In the genomic region with DNA sequence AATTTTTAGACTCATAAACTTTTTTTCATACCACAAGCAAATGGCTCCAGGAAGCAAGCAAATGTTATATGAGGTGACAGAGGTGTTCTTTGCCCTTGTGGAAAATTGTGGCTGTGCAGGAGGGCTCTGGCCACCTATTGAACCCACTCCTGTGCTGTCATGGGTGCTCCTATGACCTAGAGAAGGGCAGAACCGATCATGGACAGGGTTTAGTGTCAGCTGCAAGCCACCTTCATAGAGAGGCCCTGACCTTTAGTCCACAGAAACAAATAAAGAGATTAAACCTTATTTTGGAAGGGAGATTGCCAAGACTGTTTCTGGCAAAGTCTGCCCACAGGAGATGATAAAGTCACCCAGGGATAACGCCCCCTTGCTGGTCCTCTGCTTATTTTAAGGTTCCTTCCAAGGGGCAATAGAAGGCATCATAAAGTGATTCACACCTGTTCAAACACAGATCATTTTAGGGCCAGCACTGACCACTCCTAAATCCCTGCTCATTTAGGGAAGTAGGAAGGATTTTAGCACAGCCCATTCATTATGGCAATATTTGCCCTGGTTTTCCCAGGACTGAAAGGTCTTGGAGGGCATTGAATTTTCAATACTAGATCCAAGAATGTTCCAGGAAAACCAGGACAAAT, we compare ENCODE assay signal across 20 cellular contexts. TPM values are rescaled to one million over a fixed set of nuclear protein-coding genes. Genes with fewer than 3 reads are reported as not detected.
DNase-seq lines count a peak whose midpoint lies in the region; ATAC-seq and TF ChIP-seq lines count a peak whose summit lies in the region.
"Had no signal": no experiment of that assay in that cellular context is flagged by ENCODE, and none has a peak within 500 bp of the region (broad histone marks: within the 10 kb centered on the region; RNA-seq: fewer than 3 reads in every experiment).

No MANE protein-coding gene starts in this region.

- H3K4me1 Mint-ChIP-seq in activated CD8-positive, alpha-beta memory T cell treated with anti-CD3 and anti-CD28 coated beads, Interleukin-2, amount 10 ng/mL, durations not matched to agents 7 days and 5 days: peaks cover 33% of the 10 kb centered on the region
- H3K4me1 Mint-ChIP-seq in WTC11: peaks cover 13% of the 10 kb centered on the region

- H3K4me1 ChIP-seq in MM.1S (ENCODE audit: low read length) (peaks cover 12% of the 10 kb centered on the region), mucosa of rectum (ENCODE audit: control insufficient read depth in 2 of 2, insufficient read depth in 2 of 2, low read length in 2 of 2) (peaks cover 18 to 26% of the 10 kb centered on the region in 2 donors)

- H3K9ac ChIP-seq in MM.1S (ENCODE audit: low read length) (no peak overlapping the region), mucosa of rectum (ENCODE audit: low read depth in 1 of 2, low read length in 2 of 2) (no peak overlapping the region)

- H3K9me3 Mint-ChIP-seq in activated CD8-positive, alpha-beta memory T cell treated with anti-CD3 and anti-CD28 coated beads, Interleukin-2, amount 10 ng/mL, durations not matched to agents 7 days and 5 days (ENCODE audit: low read depth): no peaks in the 10 kb centered on the region
- H3K9me3 Mint-ChIP-seq in WTC11: no peaks in the 10 kb centered on the region
- H3K9me3 Mint-ChIP-seq: activated T-helper 1 cell treated with anti-CD3 and anti-CD28 coated beads, Interleukin-12 subunit alpha, Interleukin-12 subunit beta, Interleukin-2, Interleukin-4 antibody, amounts not matched to agents 30 ng/mL and 10 ng/mL and 1 ng/mL, durations not matched to agents 14 hours and 24 hours and 36 hours; brain had no signal

- peak overlapping the region; percentile 42; the same call in 1 of the 2 replicates for H3K4me2 ChIP-seq in MM.1S (ENCODE audit: low read depth, low read length)

- H3K36me3 Mint-ChIP-seq in activated CD8-positive, alpha-beta memory T cell treated with anti-CD3 and anti-CD28 coated beads, Interleukin-2, amount 10 ng/mL, durations not matched to agents 7 days and 5 days: no peaks in the 10 kb centered on the region
- H3K36me3 Mint-ChIP-seq in WTC11: no peaks in the 10 kb centered on the region
- H3K36me3 Mint-ChIP-seq: brain had no signal

- no peaks in the 10 kb centered on the region for H3K36me3 ChIP-seq in MM.1S (replicated peaks; ENCODE audit: insufficient read depth, low read length)
- no peaks in the 10 kb centered on the region for H3K36me3 ChIP-seq in mucosa of rectum (ENCODE audit: control insufficient read depth in 2 of 2, insufficient read depth in 2 of 2, low read length in 2 of 2)
- H3K36me3 ChIP-seq: left ventricle myocardium inferior, neutrophil had no signal

- H3K27me3 Mint-ChIP-seq in activated CD8-positive, alpha-beta memory T cell treated with anti-CD3 and anti-CD28 coated beads, Interleukin-2, amount 10 ng/mL, durations not matched to agents 7 days and 5 days: no peaks in the 10 kb centered on the region
- no peaks in the 10 kb centered on the region for H3K27me3 Mint-ChIP-seq in WTC11 (ENCODE audit: low read depth)
- H3K27me3 Mint-ChIP-seq: activated naive CD8-positive, alpha-beta T cell; brain had no signal

- CTCF ChIA-PET in activated CD8-positive, alpha-beta memory T cell treated with anti-CD3 and anti-CD28 coated beads, Interleukin-2, amount 10 ng/mL, durations not matched to agents 7 days and 5 days (lab: Charles Lee): interaction anchor here (0.9 to 3.1 kb wide), 5 partner anchors 11 to 76 kb away, joined by 3 to 11 read pairs (median 3); no protein-coding TSS in a partner anchor
- CTCF ChIA-PET in WTC11 (lab: Charles Lee): no interaction called here

- no peak overlapping the region for H3K4me3 Mint-ChIP-seq in activated CD8-positive, alpha-beta memory T cell treated with anti-CD3 and anti-CD28 coated beads, Interleukin-2, amount 10 ng/mL, durations not matched to agents 7 days and 5 days
- H3K4me3 Mint-ChIP-seq in WTC11: no peak overlapping the region
- H3K4me3 Mint-ChIP-seq: activated naive CD8-positive, alpha-beta T cell; activated T-helper 1 cell treated with anti-CD3 and anti-CD28 coated beads, Interleukin-12 subunit alpha, Interleukin-12 subunit beta, Interleukin-2, Interleukin-4 antibody, amounts not matched to agents 30 ng/mL and 10 ng/mL and 1 ng/mL, durations not matched to agents 14 hours and 24 hours and 36 hours; brain had no signal

- no peaks in the 10 kb centered on the region for H3F3A ChIP-seq in MM.1S (ENCODE audit: insufficient read depth, low read length)

- DNase-seq in activated CD8-positive, alpha-beta memory T cell treated with anti-CD3 and anti-CD28 coated beads, Interleukin-2, amount 10 ng/mL, durations not matched to agents 7 days and 5 days: no peak
- DNase-seq in activated CD8-positive, alpha-beta memory T cell treated with anti-CD3 and anti-CD28 coated beads, Interleukin-2, amount 50 U/mL, for 4 hours: no peak
- DNase-seq in MM.1S: no peak
- no peak for DNase-seq in GOT3 (lab: John Stamatoyannopoulos, UW)
- DNase-seq in NCI-H2171 (lab: John Stamatoyannopoulos, UW): no peak
- DNase-seq in WTC11 (ENCODE audit: low spot score): no peak
- DNase-seq: Calu3, EL, head of caudate nucleus, left ventricle myocardium inferior, NCI-H146, T-helper 2 cell had no signal

- H3K79me2 ChIP-seq in MM.1S (ENCODE audit: low read length): no peaks in the 10 kb centered on the region

- H3K27me3 ChIP-seq in MM.1S (replicated peaks; ENCODE audit: insufficient read depth, low read length): no peaks in the 10 kb centered on the region
- no peaks in the 10 kb centered on the region for H3K27me3 ChIP-seq in mucosa of rectum (ENCODE audit: control insufficient read depth in 2 of 2, insufficient read depth in 2 of 2, low read length in 2 of 2)
- H3K27me3 ChIP-seq: neutrophil had no signal

- TF ChIP-seq CTCF in MM.1S (IDR thresholded peaks at IDR 0.05; ENCODE audit: low read length): no peak
- no peak for TF ChIP-seq CTCF in WTC11 (IDR thresholded peaks at IDR 0.05)

- POLR2A ChIA-PET in WTC11 (lab: Charles Lee): no interaction called here

- peak overlapping the region; percentile 28; the same call in 1 of the 2 replicates for H2AFZ ChIP-seq in MM.1S (ENCODE audit: low read length)

- H3K27ac ChIP-seq in MM.1S (ENCODE audit: low read length) (no peak overlapping the region), mucosa of rectum (ENCODE audit: low read depth in 2 of 2, low read length in 2 of 2) (peak overlapping the region; percentile 20 to 57)
- H3K27ac ChIP-seq: 22Rv1, left ventricle myocardium inferior, neutrophil had no signal

- H3K9me2 ChIP-seq in MM.1S (replicated peaks; ENCODE audit: insufficient read depth, low read length): no peaks in the 10 kb centered on the region

- peak overlapping the region; percentile 70 for H3K27ac Mint-ChIP-seq in activated CD8-positive, alpha-beta memory T cell treated with anti-CD3 and anti-CD28 coated beads, Interleukin-2, amount 10 ng/mL, durations not matched to agents 7 days and 5 days
- H3K27ac Mint-ChIP-seq in WTC11: no peak overlapping the region
- H3K27ac Mint-ChIP-seq: activated naive CD8-positive, alpha-beta T cell; activated T-helper 1 cell treated with anti-CD3 and anti-CD28 coated beads, Interleukin-12 subunit alpha, Interleukin-12 subunit beta, Interleukin-2, Interleukin-4 antibody, amounts not matched to agents 30 ng/mL and 10 ng/mL and 1 ng/mL, durations not matched to agents 14 hours and 24 hours and 36 hours; brain had no signal

- H3K4me3 ChIP-seq in MM.1S (ENCODE audit: low read length) (no peak overlapping the region; the same call in 1 of the 2 replicates), mucosa of rectum (ENCODE audit: low read length in 2 of 2) (no peak overlapping the region)
- H3K4me3 ChIP-seq: left ventricle myocardium inferior had no signal

- no peaks in the 10 kb centered on the region for H3K9me3 ChIP-seq in MM.1S (replicated peaks; ENCODE audit: insufficient read depth, low read length)
- no peaks in the 10 kb centered on the region for H3K9me3 ChIP-seq in mucosa of rectum (ENCODE audit: control insufficient read depth in 2 of 2, low read length in 2 of 2)
- H3K9me3 ChIP-seq: left ventricle myocardium inferior, neutrophil had no signal

- no peaks in the 10 kb centered on the region for H4K20me1 ChIP-seq in MM.1S (ENCODE audit: insufficient read depth, low read length)

- peak; percentile 70 for ATAC-seq in activated CD8-positive, alpha-beta memory T cell treated with anti-CD3 and anti-CD28 coated beads, Interleukin-2, amount 10 ng/mL, durations not matched to agents 7 days and 5 days
- peak; percentile 18 for ATAC-seq in HG02870 (IDR thresholded peaks at IDR 0.05; ENCODE audit: unreplicated experiment)
- ATAC-seq in WTC11: no peak

TF ChIP-seq in WTC11, 78 proteins besides CTCF, POLR2A, EP300 and RAD21 (continues in another document):
- TF ChIP-seq, protein P1, sequence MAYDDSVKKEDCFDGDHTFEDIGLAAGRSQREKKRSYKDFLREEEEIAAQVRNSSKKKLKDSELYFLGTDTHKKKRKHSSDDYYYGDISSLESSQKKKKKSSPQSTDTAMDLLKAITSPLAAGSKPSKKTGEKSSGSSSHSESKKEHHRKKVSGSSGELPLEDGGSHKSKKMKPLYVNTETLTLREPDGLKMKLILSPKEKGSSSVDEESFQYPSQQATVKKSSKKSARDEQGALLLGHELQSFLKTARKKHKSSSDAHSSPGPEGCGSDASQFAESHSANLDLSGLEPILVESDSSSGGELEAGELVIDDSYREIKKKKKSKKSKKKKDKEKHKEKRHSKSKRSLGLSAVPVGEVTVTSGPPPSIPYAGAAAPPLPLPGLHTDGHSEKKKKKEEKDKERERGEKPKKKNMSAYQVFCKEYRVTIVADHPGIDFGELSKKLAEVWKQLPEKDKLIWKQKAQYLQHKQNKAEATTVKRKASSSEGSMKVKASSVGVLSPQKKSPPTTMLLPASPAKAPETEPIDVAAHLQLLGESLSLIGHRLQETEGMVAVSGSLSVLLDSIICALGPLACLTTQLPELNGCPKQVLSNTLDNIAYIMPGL (CRISPR knock-in tag; IDR thresholded peaks at IDR 0.05): no peak
- TF ChIP-seq CREM (CRISPR knock-in tag; IDR thresholded peaks at IDR 0.05) (no peak), ELF4 (CRISPR knock-in tag; IDR thresholded peaks at IDR 0.05; ENCODE audit: low read depth) (no peak)
- TF ChIP-seq, protein P2, sequence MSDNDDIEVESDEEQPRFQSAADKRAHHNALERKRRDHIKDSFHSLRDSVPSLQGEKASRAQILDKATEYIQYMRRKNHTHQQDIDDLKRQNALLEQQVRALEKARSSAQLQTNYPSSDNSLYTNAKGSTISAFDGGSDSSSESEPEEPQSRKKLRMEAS (CRISPR knock-in tag; IDR thresholded peaks at IDR 0.05): no peak

RNA-seq across cellular contexts. Expression of gene STAT4, which starts 26.1 kb away (rescaled TPM):
- total RNA-seq in activated CD8-positive, alpha-beta memory T cell treated with anti-CD3 and anti-CD28 coated beads, Interleukin-2, amount 10 ng/mL, durations not matched to agents 7 days and 5 days: 100 to 1,000 TPM; 101 to 109 TPM
- 0.44 to 0.76 TPM (median 0.44 TPM) in 3 replicates for total RNA-seq in WTC11 (2021)
- total RNA-seq: SK-MEL-5 had no signal

Comparison
In these comparisons a context has a peak if more than half of its experiments do, and no peak if none do; other contexts are left out.
1. RNA of gene STAT4, which starts 26.1 kb away (total RNA-seq): 101 to 109 TPM in activated CD8-positive, alpha-beta memory T cell treated with anti-CD3 and anti-CD28 coated beads, Interleukin-2, amount 10 ng/mL, durations not matched to agents 7 days and 5 days; 0.44 to 0.76 TPM in WTC11; every median in the first group is over 10 times any median in the second.